In the genomic region with DNA sequence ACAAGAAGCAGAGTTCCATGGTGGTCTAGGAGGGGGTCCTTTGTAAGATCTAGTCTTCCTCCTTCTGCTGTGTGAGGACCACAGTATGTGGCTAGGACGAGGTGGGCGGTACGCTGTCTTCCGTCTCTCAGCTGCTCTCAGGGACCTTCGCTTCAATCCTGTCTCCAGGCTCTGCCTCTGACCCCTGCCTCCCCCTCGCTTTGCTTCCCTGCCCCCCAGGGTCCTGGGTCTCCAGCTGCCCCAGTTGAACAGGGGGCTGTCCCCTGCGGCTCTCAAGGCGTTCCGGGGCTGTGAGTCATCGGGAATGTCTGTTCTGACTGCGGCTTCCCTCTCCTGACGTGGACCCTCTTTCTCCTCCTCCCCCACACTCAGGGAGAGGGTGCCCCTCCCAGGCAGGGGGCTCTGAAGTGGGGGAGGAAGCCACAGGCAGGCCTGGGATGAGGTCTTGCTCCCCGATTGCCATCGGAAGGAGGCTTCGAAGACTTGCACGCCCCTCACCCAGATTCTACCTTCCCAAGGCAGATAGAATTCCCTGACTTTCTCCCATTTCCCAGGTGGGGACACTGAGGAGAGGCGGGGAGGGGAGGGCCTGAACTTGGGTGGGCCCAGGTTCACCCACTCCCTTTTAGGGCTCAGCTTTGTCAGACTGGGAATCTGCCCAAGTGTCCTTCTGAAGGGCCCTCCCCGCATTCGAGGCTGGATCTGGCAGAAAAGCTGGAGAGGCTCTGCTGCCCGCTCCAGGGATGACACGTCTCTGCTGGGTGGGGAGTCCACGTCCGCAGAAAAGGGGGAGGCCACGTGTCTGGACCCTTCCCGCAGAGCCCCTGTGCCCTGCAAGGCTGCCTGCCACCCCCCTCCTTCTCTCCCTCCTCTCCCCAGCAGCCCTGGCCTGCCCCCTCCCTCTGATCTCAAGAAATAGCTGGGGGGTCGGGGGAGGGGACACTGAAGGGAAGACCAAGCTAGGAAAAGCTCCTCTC, we compare ENCODE assay signal across 9 cellular contexts. TPM values are rescaled to one million over a fixed set of nuclear protein-coding genes. Genes with fewer than 3 reads are reported as not detected.
DNase-seq lines count a peak whose midpoint lies in the region; ATAC-seq, FAIRE-seq and TF ChIP-seq lines count a peak whose summit lies in the region.
"Had no signal": no experiment of that assay in that cellular context is flagged by ENCODE, and none has a peak within 500 bp of the region (broad histone marks: within the 10 kb centered on the region; RNA-seq: fewer than 3 reads in every experiment).

No MANE protein-coding gene starts in this region.

- H3K27me3 Mint-ChIP-seq in type B pancreatic cell = peaks cover 27% of the 10 kb centered on the region
- peaks cover 51% of the 10 kb centered on the region for H3K27me3 Mint-ChIP-seq in activated CD4-positive, alpha-beta T cell treated with anti-CD3 and anti-CD28 coated beads, Interleukin-2, amount 10 ng/mL, durations not matched to agents 24 days and 14 days

- H3K36me3 Mint-ChIP-seq in type B pancreatic cell = no peaks in the 10 kb centered on the region
- no peaks in the 10 kb centered on the region for H3K36me3 Mint-ChIP-seq in activated CD4-positive, alpha-beta T cell treated with anti-CD3 and anti-CD28 coated beads, Interleukin-2, amount 10 ng/mL, durations not matched to agents 24 days and 14 days (ENCODE audit: low read depth)
- H3K36me3 Mint-ChIP-seq: activated naive CD4-positive, alpha-beta T cell treated with anti-CD3 and anti-CD28 coated beads, Interleukin-2, amount 50 U/mL, for 24 hours had no signal

- H3K27me3 ChIP-seq in HUES6 (ENCODE audit: control insufficient read depth, insufficient read depth, low read length) (no peaks in the 10 kb centered on the region; the same call in 1 of the 2 replicates), right lobe of liver (no peaks in the 10 kb centered on the region)

- DNase-seq in cerebellar cortex (ENCODE audit: low spot score) = peak; percentile 70
- no peak for DNase-seq in right lobe of liver
- peak; percentile 71 for DNase-seq in type B pancreatic cell (ENCODE audit: extremely low spot score, unreplicated experiment)
- DNase-seq in GM12891 (ENCODE audit: insufficient read length, low spot score) = no peak
- DNase-seq in DMS153 treated with DMSO at 0.1 percent for 48 hours (lab: John Stamatoyannopoulos, UW; ENCODE audit: unreplicated experiment) = no peak
- DNase-seq in activated CD4-positive, alpha-beta T cell treated with anti-CD3 and anti-CD28 coated beads, Interleukin-2, amount 10 ng/mL, durations not matched to agents 24 days and 14 days = no peak

- WGBS in right lobe of liver (ENCODE audit: insufficient coverage, low coverage, low lambda C conversion rate, missing lambda C conversion rate) = 62% methylated on average over 9 of the region's 26 CpGs

- H3K27ac Mint-ChIP-seq in type B pancreatic cell = peak overlapping the region; percentile 85
- H3K27ac Mint-ChIP-seq in activated CD4-positive, alpha-beta T cell treated with anti-CD3 and anti-CD28 coated beads, Interleukin-2, amount 10 ng/mL, durations not matched to agents 24 days and 14 days = no peak overlapping the region
- H3K27ac Mint-ChIP-seq: activated naive CD4-positive, alpha-beta T cell treated with anti-CD3 and anti-CD28 coated beads, Interleukin-2, amount 50 U/mL, for 24 hours had no signal

- TF ChIP-seq CTCF in right lobe of liver (IDR thresholded peaks at IDR 0.05) = no peak
- no peak for TF ChIP-seq CTCF in type B pancreatic cell (conservative IDR thresholded peaks at IDR 0.05)

- peak overlapping the region; percentile 34 for H3K4me3 ChIP-seq in HUES6 (ENCODE audit: low read depth, low read length)
- H3K4me3 ChIP-seq in right lobe of liver = no peak overlapping the region

- TF ChIP-seq POLR2A in right lobe of liver (IDR thresholded peaks at IDR 0.05) (no peak), GM12891 (IDR thresholded peaks at IDR 0.05; ENCODE audit: low read depth, low read length) (no peak)

- H3K9ac ChIP-seq in HUES6 (ENCODE audit: low read length) = peak overlapping the region; percentile 91

- no peaks in the 10 kb centered on the region for H3K9me3 Mint-ChIP-seq in type B pancreatic cell
- H3K9me3 Mint-ChIP-seq in activated CD4-positive, alpha-beta T cell treated with anti-CD3 and anti-CD28 coated beads, Interleukin-2, amount 10 ng/mL, durations not matched to agents 24 days and 14 days = no peaks in the 10 kb centered on the region
- H3K9me3 Mint-ChIP-seq: activated naive CD4-positive, alpha-beta T cell treated with anti-CD3 and anti-CD28 coated beads, Interleukin-2, amount 50 U/mL, for 24 hours had no signal

- H3K9me3 ChIP-seq in HUES6 (ENCODE audit: control insufficient read depth, insufficient read depth, low read depth, low read length) (no peaks in the 10 kb centered on the region), right lobe of liver (no peaks in the 10 kb centered on the region)

- no peak for FAIRE-seq in GM12891 (lab: Jason Lieb, UNC)

- intact Hi-C loops in right lobe of liver (cut with DNase I) = no loop called here
- intact Hi-C loops in activated CD4-positive, alpha-beta T cell treated with anti-CD3 and anti-CD28 coated beads, Interleukin-2, amount 10 ng/mL, durations not matched to agents 24 days and 14 days (cut with micrococcal nuclease) = no loop called here

- H3K27ac ChIP-seq in HUES6 (ENCODE audit: low read depth, low read length) (peak overlapping the region; percentile 95), right lobe of liver (peak overlapping the region in 2 of 3 donors; percentile 37 to 60)

- peaks cover 73% of the 10 kb centered on the region for H3K4me1 Mint-ChIP-seq in type B pancreatic cell (ENCODE audit: unreplicated experiment)
- peaks cover 10% of the 10 kb centered on the region for H3K4me1 Mint-ChIP-seq in activated CD4-positive, alpha-beta T cell treated with anti-CD3 and anti-CD28 coated beads, Interleukin-2, amount 10 ng/mL, durations not matched to agents 24 days and 14 days

- ATAC-seq in right lobe of liver (peak in 3 of 4 donors; percentile 13 to 33 (median 21)), GM18870 (IDR thresholded peaks at IDR 0.05; ENCODE audit: unreplicated experiment) (no peak)

- H3K4me1 ChIP-seq in HUES6 (ENCODE audit: control insufficient read depth, insufficient read depth, low read length) (peaks cover 73% of the 10 kb centered on the region), right lobe of liver (peaks cover 0 to 7% (median 0%) of the 10 kb centered on the region in 4 donors)

- peak overlapping the region; percentile 68 for H3K4me3 Mint-ChIP-seq in type B pancreatic cell
- no peak overlapping the region for H3K4me3 Mint-ChIP-seq in activated CD4-positive, alpha-beta T cell treated with anti-CD3 and anti-CD28 coated beads, Interleukin-2, amount 10 ng/mL, durations not matched to agents 24 days and 14 days
- H3K4me3 Mint-ChIP-seq: activated naive CD4-positive, alpha-beta T cell treated with anti-CD3 and anti-CD28 coated beads, Interleukin-2, amount 50 U/mL, for 24 hours had no signal

- no peaks in the 10 kb centered on the region for H3K36me3 ChIP-seq in HUES6 (ENCODE audit: control insufficient read depth, insufficient read depth, low read length)
- no peaks in the 10 kb centered on the region for H3K36me3 ChIP-seq in right lobe of liver

TF ChIP-seq in GM12891, 5 proteins besides CTCF, POLR2A, EP300 and RAD21:
- TF ChIP-seq PAX5 (IDR thresholded peaks at IDR 0.05; ENCODE audit: insufficient read depth, low read length, severe bottlenecking) = no peak
- TF ChIP-seq POU2F2 (IDR thresholded peaks at IDR 0.05; ENCODE audit: low read depth, low read length) = no peak
- no peak for TF ChIP-seq SPI1 (IDR thresholded peaks at IDR 0.05; ENCODE audit: low read depth, low read length)
- TF ChIP-seq TAF1 (IDR thresholded peaks at IDR 0.05; ENCODE audit: low read depth, low read length) = no peak
- no peak for TF ChIP-seq POLR2AphosphoS5 (IDR thresholded peaks at IDR 0.05; ENCODE audit: low read depth, low read length)
TF ChIP-seq in GM12891: peak in this region for 0.

RNA-seq across cellular contexts. Expression of gene COL1A1, which starts 9.1 kb away (rescaled TPM):
- 100 to 1,000 TPM in 1 of 6 experiments, 10 to 100 TPM in 4, 1 to 10 TPM in 1; 9.3 to 109 (median 34.7) TPM for total RNA-seq in right lobe of liver
- 31.0 and 201 TPM in 2 replicates for total RNA-seq in type B pancreatic cell (ENCODE audit: low replicate concordance)
- 6.1 TPM for polyA plus RNA-seq in GM12891 (2012; ENCODE audit: low read depth, missing spikeins)
- 1.6 and 2.0 TPM in 2 replicates for total RNA-seq in activated CD4-positive, alpha-beta T cell treated with anti-CD3 and anti-CD28 coated beads, Interleukin-2, amount 10 ng/mL, durations not matched to agents 24 days and 14 days

RNA-seq across cellular contexts. Expression of gene SGCA, which starts 44.7 kb away (rescaled TPM):
- total RNA-seq in right lobe of liver (1 to 10 TPM in 4 of 6 experiments, under 1 TPM in 2; 0.48 to 2.8 (median 1.6) TPM), type B pancreatic cell (ENCODE audit: low replicate concordance) (0.72 TPM in 1 of 2 replicates, not detected in the other)
- polyA plus RNA-seq in GM12891 (2012; ENCODE audit: low read depth, missing spikeins) = 1.3 TPM
- 0.30 TPM in 1 of 2 replicates, not detected in the other for total RNA-seq in activated CD4-positive, alpha-beta T cell treated with anti-CD3 and anti-CD28 coated beads, Interleukin-2, amount 10 ng/mL, durations not matched to agents 24 days and 14 days

Comparison
In these comparisons a context has a peak if more than half of its experiments do, and no peak if none do; other contexts are left out.
1. DNase-seq: peak in cerebellar cortex (single experiment) and type B pancreatic cell (single experiment); none in right lobe of liver (0 of 3), GM12891 (single experiment), DMS153 treated with DMSO at 0.1 percent for 48 hours (single experiment) and activated CD4-positive, alpha-beta T cell treated with anti-CD3 and anti-CD28 coated beads, Interleukin-2, amount 10 ng/mL, durations not matched to agents 24 days and 14 days (single experiment).